Comparison of ENCODE assay signal across 17 cellular contexts in genomic region chr18:73660931-73661330, GRCh38.
A peak's percentile ranks its signal among the peaks of the same experiment; 100 is the strongest.
DNase-seq lines count a peak whose midpoint lies in the region; FAIRE-seq and TF ChIP-seq lines count a peak whose summit lies in the region.
"Had no signal": no experiment of that assay in that cellular context is flagged by ENCODE, and none has a peak within 500 bp of the region (broad histone marks: within the 10 kb centered on the region; RNA-seq: fewer than 3 reads in every experiment).

No MANE protein-coding gene starts in this region.

- no peak for TF ChIP-seq POLR2A in endothelial cell of umbilical vein (IDR thresholded peaks at IDR 0.05; ENCODE audit: low read depth, low read length)

- H3K9me3 ChIP-seq in endothelial cell of umbilical vein (replicated peaks; ENCODE audit: control insufficient read depth, insufficient read depth, low read length), result peaks cover 2% of the 10 kb centered on the region
- H3K9me3 ChIP-seq: BLaER1, HAP-1 had no signal

- BruUV-seq in endothelial cell of umbilical vein (replicated peaks; lab: Mats Ljungman, UMichigan), result no TSS peak

- no peak for FAIRE-seq in endothelial cell of umbilical vein (lab: Jason Lieb, UNC)
- FAIRE-seq: GM12892, H54 had no signal

- dilution Hi-C loops in endothelial cell of umbilical vein (cut with MboI; ENCODE audit: extremely low pct_ligation_motif_present, low sequenced_read_pairs), result no loop called here

- H3K4me3 ChIP-seq in endothelial cell of umbilical vein (replicated peaks in 1 of 3; ENCODE audit: insufficient read depth in 1 of 3, low read depth in 1 of 3, low read length in 3 of 3), result no peak overlapping the region
- H3K4me3 ChIP-seq: BLaER1, HAP-1 had no signal

- no peaks in the 10 kb centered on the region for H3K27me3 ChIP-seq in endothelial cell of umbilical vein (ENCODE audit: control insufficient read depth in 2 of 2, insufficient read depth in 2 of 2, low read length in 2 of 2)
- H3K27me3 ChIP-seq: BLaER1 had no signal

- H2AFZ ChIP-seq in endothelial cell of umbilical vein (ENCODE audit: low read depth, low read length), result no peak overlapping the region

- CTCF ChIA-PET in endothelial cell of umbilical vein (lab: Charles Lee), result no interaction called here

- no peaks in the 10 kb centered on the region for H4K20me1 ChIP-seq in endothelial cell of umbilical vein (replicated peaks; ENCODE audit: control insufficient read depth, extremely low read depth, insufficient read depth, low read length)
- H4K20me1 ChIP-seq: BLaER1 had no signal

- H3K4me1 ChIP-seq in endothelial cell of umbilical vein (ENCODE audit: control insufficient read depth, extremely low read depth, insufficient read depth, low read length), result no peaks in the 10 kb centered on the region
- H3K4me1 ChIP-seq: BLaER1, HAP-1 had no signal

- POLR2A ChIA-PET in endothelial cell of umbilical vein (lab: Charles Lee), result no interaction called here

- H3K9me1 ChIP-seq in endothelial cell of umbilical vein (replicated peaks; ENCODE audit: control insufficient read depth, extremely low read depth, insufficient read depth, low read length), result no peaks in the 10 kb centered on the region

- H3K9ac ChIP-seq in endothelial cell of umbilical vein (replicated peaks; ENCODE audit: extremely low read depth, insufficient read depth, low read length), result no peak overlapping the region
- H3K9ac ChIP-seq: BLaER1 had no signal

- no peak for TF ChIP-seq CTCF in VCaP (conservative IDR thresholded peaks at IDR 0.05)
- no peak for TF ChIP-seq CTCF in endothelial cell of umbilical vein (IDR thresholded peaks at IDR 0.05; ENCODE audit: extremely low read depth in 1 of 2, insufficient read depth in 1 of 2, low read depth in 1 of 2, low read length in 2 of 2)

- DNase-seq in KG1 (lab: John Stamatoyannopoulos, UW) (peak; percentile 12), endothelial cell of umbilical vein (ENCODE audit: low read depth, low spot score) (no peak), COR-L47 (lab: John Stamatoyannopoulos, UW) (no peak), putamen (ENCODE audit: low spot score) (no peak)
- DNase-seq in activated T-cell treated with anti-CD3 and anti-CD28 coated beads, Interleukin-2, amount 50 U/mL, for 48 hours, result no peak
- DNase-seq: Calu3; CD4-positive, alpha-beta T cell; CD8-positive, alpha-beta memory T cell; DMS53; DMS79 treated with DMSO at 0.1 percent for 48 hours; GOT3; HFFc6 had no signal

- H3K79me2 ChIP-seq in endothelial cell of umbilical vein (ENCODE audit: control insufficient read depth, insufficient read depth, low read length), result no peaks in the 10 kb centered on the region

- intact Hi-C loops in endothelial cell of umbilical vein (cut with micrococcal nuclease), result loop anchor here (10.0 kb wide), 1 partner anchor 1254 kb away; no protein-coding TSS in a partner anchor

- no peak overlapping the region for H3K4me2 ChIP-seq in endothelial cell of umbilical vein (ENCODE audit: insufficient read depth, low read length)
- H3K4me2 ChIP-seq: BLaER1 had no signal

- no peaks in the 10 kb centered on the region for H3K36me3 ChIP-seq in endothelial cell of umbilical vein (ENCODE audit: control insufficient read depth in 2 of 2, extremely low read depth in 1 of 2, insufficient read depth in 2 of 2, low read length in 2 of 2)
- H3K36me3 ChIP-seq: BLaER1, HAP-1 had no signal

- H3K27ac ChIP-seq in VCaP (peak overlapping the region; percentile 70), endothelial cell of umbilical vein (ENCODE audit: insufficient read depth, low read depth, low read length) (no peak overlapping the region)
- H3K27ac ChIP-seq: BLaER1 had no signal

TF ChIP-seq in endothelial cell of umbilical vein, 7 proteins besides CTCF, POLR2A, EP300 and RAD21:
- TF ChIP-seq FOS (IDR thresholded peaks at IDR 0.05; ENCODE audit: borderline replicate concordance, insufficient read depth, low read length) (peak; percentile 11), EZH2 (IDR thresholded peaks at IDR 0.05; ENCODE audit: borderline replicate concordance, low read depth, low read length, severe bottlenecking) (no peak), JUN (IDR thresholded peaks at IDR 0.05; ENCODE audit: borderline replicate concordance, insufficient read depth, insufficient read length, low read depth) (no peak), GATA2 (IDR thresholded peaks at IDR 0.05; ENCODE audit: insufficient read depth, insufficient read length, low read depth, low read length) (peak; percentile 49), MYC (IDR thresholded peaks at IDR 0.05; ENCODE audit: low read depth, low read length) (no peak), POLR2AphosphoS5 (IDR thresholded peaks at IDR 0.05; ENCODE audit: insufficient read depth, low read depth, low read length) (no peak)
- TF ChIP-seq, protein P1, sequence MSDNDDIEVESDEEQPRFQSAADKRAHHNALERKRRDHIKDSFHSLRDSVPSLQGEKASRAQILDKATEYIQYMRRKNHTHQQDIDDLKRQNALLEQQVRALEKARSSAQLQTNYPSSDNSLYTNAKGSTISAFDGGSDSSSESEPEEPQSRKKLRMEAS (IDR thresholded peaks at IDR 0.05; ENCODE audit: insufficient read depth, insufficient read length), result no peak
